ENCODE assay signal across 29 cellular contexts in the genomic region with DNA sequence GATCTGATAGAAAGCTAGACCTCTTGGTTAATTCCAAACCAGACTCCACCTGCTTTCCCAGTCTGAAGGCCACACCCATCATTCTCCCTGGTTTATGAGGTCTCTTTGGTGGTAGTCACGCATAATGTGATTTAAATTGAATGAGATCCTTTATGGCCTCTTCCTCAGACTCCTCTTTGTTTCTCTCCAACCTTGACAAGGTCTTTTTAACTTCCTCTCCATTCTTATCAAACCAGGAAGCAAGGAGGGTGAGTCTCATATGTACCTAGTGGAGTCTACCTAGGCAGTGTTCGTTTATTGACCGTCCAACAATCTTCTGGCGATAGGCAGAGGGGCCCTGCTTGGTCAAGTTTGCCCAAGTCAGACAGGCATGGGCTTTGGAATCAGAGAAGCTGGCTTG.
DNase-seq lines count a peak whose midpoint lies in the region; ATAC-seq and TF ChIP-seq lines count a peak whose summit lies in the region.
"Had no signal": no experiment of that assay in that cellular context is flagged by ENCODE, and none has a peak within 500 bp of the region (broad histone marks: within the 10 kb centered on the region; RNA-seq: fewer than 3 reads in every experiment).

No MANE protein-coding gene starts in this region.

- H3K36me3 ChIP-seq in A673 (ENCODE audit: insufficient read depth, low read length, poor library complexity, severe bottlenecking) (no peaks in the 10 kb centered on the region), mucosa of rectum (ENCODE audit: control insufficient read depth in 2 of 2, insufficient read depth in 2 of 2, low read length in 2 of 2) (no peaks in the 10 kb centered on the region)
- H3K36me3 ChIP-seq: BLaER1, brain microvascular endothelial cell had no signal

- no peak overlapping the region for H3K4me3 Mint-ChIP-seq in HFFc6
- H3K4me3 Mint-ChIP-seq: activated CD8-positive, alpha-beta T cell treated with anti-CD3 and anti-CD28 coated beads, Interleukin-2, amount 10 ng/mL, durations not matched to agents 7 days and 5 days; activated naive CD4-positive, alpha-beta T cell treated with anti-CD3 and anti-CD28 coated beads, Interleukin-2, amount 50 U/mL, for 24 hours; activated T-helper 17 cell treated with anti-CD3 and anti-CD28 coated beads, Interleukin-2, amount 50 U/mL, for 72 hours; H9; immature natural killer cell; neural crest cell had no signal

- CTCF ChIA-PET in A673 (lab: Charles Lee), result no interaction called here

- no peaks in the 10 kb centered on the region for H3K9me3 Mint-ChIP-seq in HFFc6
- H3K9me3 Mint-ChIP-seq: activated naive CD4-positive, alpha-beta T cell treated with anti-CD3 and anti-CD28 coated beads, Interleukin-2, amount 50 U/mL, for 24 hours; activated T-helper 17 cell treated with anti-CD3 and anti-CD28 coated beads, Interleukin-2, amount 50 U/mL, for 72 hours; H9; neural crest cell had no signal

- BruUV-seq in A673 (replicated peaks; lab: Mats Ljungman, UMichigan), result no TSS peak

- ATAC-seq in GM18517 (IDR thresholded peaks at IDR 0.05; ENCODE audit: unreplicated experiment), result no peak
- no peak for ATAC-seq in GM19023 (IDR thresholded peaks at IDR 0.05; ENCODE audit: unreplicated experiment)
- ATAC-seq: activated CD8-positive, alpha-beta T cell treated with anti-CD3 and anti-CD28 coated beads, Interleukin-2, amount 10 ng/mL, durations not matched to agents 7 days and 5 days; activated T-helper 17 cell treated with anti-CD3 and anti-CD28 coated beads, Interleukin-2, amount 50 U/mL, for 72 hours; right cardiac atrium; stimulated activated naive CD8-positive, alpha-beta T cell treated with anti-CD3 and anti-CD28 coated beads, Interleukin-15, Interleukin-2, amounts not matched to agents 100 U/mL and 50 U/mL, for 24 hours had no signal

- H3K4me1 Mint-ChIP-seq in HFFc6 (ENCODE audit: low read depth), result peaks cover 21% of the 10 kb centered on the region
- H3K4me1 Mint-ChIP-seq: activated naive CD4-positive, alpha-beta T cell treated with anti-CD3 and anti-CD28 coated beads, Interleukin-2, amount 50 U/mL, for 24 hours; activated T-helper 17 cell treated with anti-CD3 and anti-CD28 coated beads, Interleukin-2, amount 50 U/mL, for 72 hours had no signal

- peak overlapping the region; percentile 34; the same call in 1 of the 2 replicates for H3K27ac Mint-ChIP-seq in HFFc6
- H3K27ac Mint-ChIP-seq: activated CD8-positive, alpha-beta T cell treated with anti-CD3 and anti-CD28 coated beads, Interleukin-2, amount 10 ng/mL, durations not matched to agents 7 days and 5 days; activated naive CD4-positive, alpha-beta T cell treated with anti-CD3 and anti-CD28 coated beads, Interleukin-2, amount 50 U/mL, for 24 hours; activated T-helper 17 cell treated with anti-CD3 and anti-CD28 coated beads, Interleukin-2, amount 50 U/mL, for 72 hours; immature natural killer cell had no signal

- no peak overlapping the region for H3K9ac ChIP-seq in mucosa of rectum (ENCODE audit: low read depth in 1 of 2, low read length in 2 of 2)
- H3K9ac ChIP-seq: BLaER1, KMS-11 had no signal

- intact Hi-C loops in A673 (cut with micrococcal nuclease; ENCODE audit: unreplicated experiment), result no loop called here

- H3K27ac ChIP-seq in A673 (ENCODE audit: low read depth, low read length, poor library complexity, severe bottlenecking), result no peak overlapping the region
- H3K27ac ChIP-seq in mucosa of rectum (ENCODE audit: low read depth in 2 of 2, low read length in 2 of 2), result peak overlapping the region; percentile 79 to 87
- H3K27ac ChIP-seq: BLaER1, brain microvascular endothelial cell, HL-60, KMS-11, VCaP had no signal

- H3K4me3 ChIP-seq in A673 (ENCODE audit: low read depth, low read length, poor library complexity, severe bottlenecking), result no peak overlapping the region
- H3K4me3 ChIP-seq in mucosa of rectum (ENCODE audit: low read length in 2 of 2), result peak overlapping the region in 1 of 2 donors; percentile 37
- H3K4me3 ChIP-seq: BLaER1 had no signal

- H3K4me1 ChIP-seq in A673 (ENCODE audit: insufficient read depth, low read length, poor library complexity, severe bottlenecking), result peaks cover 5% of the 10 kb centered on the region
- peaks cover 16 to 47% of the 10 kb centered on the region in 2 donors for H3K4me1 ChIP-seq in mucosa of rectum (ENCODE audit: control insufficient read depth in 2 of 2, insufficient read depth in 2 of 2, low read length in 2 of 2)

- POLR2A ChIA-PET in A673 (lab: Charles Lee; ENCODE audit: low non-redundant PET), result no interaction called here

- H3K9me3 ChIP-seq in A673 (ENCODE audit: low read depth, low read length, poor library complexity, severe bottlenecking), result no peaks in the 10 kb centered on the region
- H3K9me3 ChIP-seq in mucosa of rectum (ENCODE audit: control insufficient read depth in 2 of 2, low read length in 2 of 2), result no peaks in the 10 kb centered on the region
- H3K9me3 ChIP-seq: BLaER1 had no signal

- H3K36me3 Mint-ChIP-seq in HFFc6 (ENCODE audit: low read depth), result no peaks in the 10 kb centered on the region
- H3K36me3 Mint-ChIP-seq: activated naive CD4-positive, alpha-beta T cell treated with anti-CD3 and anti-CD28 coated beads, Interleukin-2, amount 50 U/mL, for 24 hours; immature natural killer cell had no signal

- DNase-seq in A673 (ENCODE audit: low spot score) (peak; percentile 18), HFFc6 (no peak), SW480 (ENCODE audit: low spot score) (peak; percentile 40), NCI-H446 treated with DMSO at 0.1 percent for 48 hours (lab: John Stamatoyannopoulos, UW) (no peak)
- DNase-seq: activated CD4-positive, alpha-beta T cell treated with anti-CD3 and anti-CD28 coated beads for 4 hours; activated CD8-positive, alpha-beta T cell treated with anti-CD3 and anti-CD28 coated beads, Interleukin-2, amount 10 ng/mL, durations not matched to agents 7 days and 5 days; amygdala; brain microvascular endothelial cell; effector CD4-positive, alpha-beta T cell; H9; immature natural killer cell; mammary epithelial cell; NCI-H2171 treated with DMSO at 0.1 percent for 48 hours; NCI-H524 treated with DMSO at 0.1 percent for 48 hours; posterior cingulate gyrus; right cardiac atrium; SHP77; stimulated activated CD4-positive, alpha-beta T cell treated with anti-CD3 and anti-CD28 coated beads, Interleukin-1b, Interleukin-23, amount 100 ng/mL, for 48 hours; stimulated activated naive CD8-positive, alpha-beta T cell treated with anti-CD3 and anti-CD28 coated beads, Interleukin-15, Interleukin-2, amounts not matched to agents 100 U/mL and 50 U/mL, for 24 hours had no signal

- no peaks in the 10 kb centered on the region for H3K27me3 ChIP-seq in A673 (replicated peaks; ENCODE audit: insufficient read depth, low read depth, low read length, poor library complexity)
- H3K27me3 ChIP-seq in mucosa of rectum (ENCODE audit: control insufficient read depth in 2 of 2, insufficient read depth in 2 of 2, low read length in 2 of 2), result no peaks in the 10 kb centered on the region
- H3K27me3 ChIP-seq: BLaER1, brain microvascular endothelial cell had no signal

- no peaks in the 10 kb centered on the region; the same call in 1 of the 2 replicates for H3K27me3 Mint-ChIP-seq in HFFc6 (ENCODE audit: insufficient read depth)
- H3K27me3 Mint-ChIP-seq: activated naive CD4-positive, alpha-beta T cell treated with anti-CD3 and anti-CD28 coated beads, Interleukin-2, amount 50 U/mL, for 24 hours; activated T-helper 17 cell treated with anti-CD3 and anti-CD28 coated beads, Interleukin-2, amount 50 U/mL, for 72 hours had no signal

- TF ChIP-seq CTCF in A673 (conservative IDR thresholded peaks at IDR 0.05; ENCODE audit: low read depth, low read length), result no peak
- TF ChIP-seq CTCF in HFFc6 (IDR thresholded peaks at IDR 0.05), result no peak

Comparison
In these comparisons a context has a peak if more than half of its experiments do, and no peak if none do; other contexts are left out.
1. DNase-seq: peak in A673 (single experiment) and SW480 (single experiment); none in HFFc6 (single experiment) and NCI-H446 treated with DMSO at 0.1 percent for 48 hours (single experiment).